Comparison of ENCODE assay signal across 15 cellular contexts in the genomic region with DNA sequence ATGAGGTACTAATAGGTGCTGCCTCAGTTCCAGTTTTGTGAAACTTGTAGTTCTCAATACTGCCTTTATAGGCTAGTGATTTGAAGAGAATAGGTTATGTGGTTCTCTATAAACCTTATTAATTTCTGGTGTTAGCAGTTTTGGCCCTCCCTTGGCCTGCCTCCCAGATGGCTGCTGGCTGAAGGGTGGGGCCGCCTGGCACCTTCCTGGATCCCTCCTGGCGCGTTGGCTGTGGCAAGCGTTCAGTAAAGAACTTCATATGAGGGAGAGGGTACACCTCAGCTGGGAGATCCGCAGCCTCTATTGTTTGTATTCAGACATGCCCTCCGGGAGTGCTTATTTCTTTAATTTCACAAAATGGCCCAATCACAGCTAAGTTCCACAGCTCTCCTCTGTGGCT. TPM values are rescaled to one million over a fixed set of nuclear protein-coding genes. Genes with fewer than 3 reads are reported as not detected.
A peak's percentile ranks its signal among the peaks of the same experiment; 100 is the strongest.
DNase-seq lines count a peak whose midpoint lies in the region; ATAC-seq, FAIRE-seq and TF ChIP-seq lines count a peak whose summit lies in the region.
"Had no signal": no experiment of that assay in that cellular context is flagged by ENCODE, and none has a peak within 500 bp of the region (broad histone marks: within the 10 kb centered on the region; RNA-seq: fewer than 3 reads in every experiment).

No MANE protein-coding gene starts in this region.

- TF ChIP-seq POLR2A in stomach (IDR thresholded peaks at IDR 0.05), result no peak

- H3K36me3 ChIP-seq in stomach, result peaks cover 10 to 82% (median 77%) of the 10 kb centered on the region in 4 donors

- TF ChIP-seq CTCF in stomach (IDR thresholded peaks at IDR 0.05), result no peak
- TF ChIP-seq CTCF in D721Med (IDR thresholded peaks at IDR 0.05; ENCODE audit: insufficient read depth, missing control alignments), result no peak

- H3K27ac ChIP-seq in stomach, result peak overlapping the region in 1 of 5 donors; percentile 20
- H3K27ac ChIP-seq: SK-N-MC had no signal

- WGBS in stomach, 5 donors, result 28 to 56% (median 35%) methylated on average over 6 of the region's 6 CpGs

- H3K4me1 ChIP-seq in stomach, result peaks cover 5 to 17% (median 14%) of the 10 kb centered on the region in 4 donors

- no peak for FAIRE-seq in D721Med (lab: Jason Lieb, UNC)
- FAIRE-seq: GM12892, H54, HepG2 had no signal

- H3K27me3 ChIP-seq in stomach, result no peaks in the 10 kb centered on the region

- DNase-seq in NCI-H2029 treated with DMSO at 0.1 percent for 48 hours (lab: John Stamatoyannopoulos, UW), result peak; percentile 64
- peak; percentile 39 for DNase-seq in astrocyte of the hippocampus (ENCODE audit: low read depth, low spot score)
- DNase-seq in left ventricle myocardium superior, result peak; percentile 69
- peak; percentile 74 for DNase-seq in stomach
- DNase-seq in AG08396 (ENCODE audit: low spot score), result no peak
- DNase-seq in D721Med (ENCODE audit: insufficient read length, low spot score), result no peak
- DNase-seq: CD4-positive, alpha-beta memory T cell; KG1; NCI-H1436; NCI-H774 had no signal

- H3K9me3 ChIP-seq in stomach, result no peaks in the 10 kb centered on the region

- TF ChIP-seq EP300 in stomach (IDR thresholded peaks at IDR 0.05), result no peak

- no peak overlapping the region for H3K4me3 ChIP-seq in stomach
- H3K4me3 ChIP-seq: SK-N-MC had no signal

- ATAC-seq in left ventricle myocardium superior (peak; percentile 84), GM18498 (IDR thresholded peaks at IDR 0.05; ENCODE audit: unreplicated experiment) (no peak)
- ATAC-seq: HepG2 had no signal

- intact Hi-C loops in left ventricle myocardium superior (cut with micrococcal nuclease), result no loop called here
- intact Hi-C loops in stomach (cut with DNase I; ENCODE audit: low total_unique reads), result no loop called here

RNA-seq across cellular contexts. Expression of a gene that starts 51.9 kb away (rescaled TPM):
- 20.5 TPM for total RNA-seq in left ventricle myocardium superior
- total RNA-seq in stomach, result 10 to 100 TPM; 26.4 to 66.5 (median 29.9) TPM
- 1 to 10 TPM; 6.4 to 9.9 (median 9.4) TPM for polyA plus RNA-seq in stomach

Comparison
In these comparisons a context has a peak if more than half of its experiments do, and no peak if none do; other contexts are left out.
1. DNase-seq: peak in NCI-H2029 treated with DMSO at 0.1 percent for 48 hours (single experiment), astrocyte of the hippocampus (single experiment), left ventricle myocardium superior (single experiment) and stomach (single experiment); none in AG08396 (single experiment) and D721Med (single experiment).